1 cellular context compared by ENCODE assay signal in genomic region chr11:31477528-31478255, GRCh38.
TF ChIP-seq lines count a peak whose summit lies in the region.

No MANE protein-coding gene starts in this region.

TF ChIP-seq in WTC11, 78 proteins besides CTCF, POLR2A, EP300 and RAD21 (continued from another document):
- TF ChIP-seq AR (CRISPR knock-in tag; IDR thresholded peaks at IDR 0.05): no peak
- TF ChIP-seq CREB1 (CRISPR knock-in tag; IDR thresholded peaks at IDR 0.05): no peak
- no peak for TF ChIP-seq HMGXB4 (CRISPR knock-in tag; IDR thresholded peaks at IDR 0.05)
- TF ChIP-seq ZNF121 (CRISPR knock-in tag; IDR thresholded peaks at IDR 0.05): no peak
- no peak for TF ChIP-seq USF1 (CRISPR knock-in tag; IDR thresholded peaks at IDR 0.05)
